ENCODE assay signal across 9 cellular contexts in the genomic region with DNA sequence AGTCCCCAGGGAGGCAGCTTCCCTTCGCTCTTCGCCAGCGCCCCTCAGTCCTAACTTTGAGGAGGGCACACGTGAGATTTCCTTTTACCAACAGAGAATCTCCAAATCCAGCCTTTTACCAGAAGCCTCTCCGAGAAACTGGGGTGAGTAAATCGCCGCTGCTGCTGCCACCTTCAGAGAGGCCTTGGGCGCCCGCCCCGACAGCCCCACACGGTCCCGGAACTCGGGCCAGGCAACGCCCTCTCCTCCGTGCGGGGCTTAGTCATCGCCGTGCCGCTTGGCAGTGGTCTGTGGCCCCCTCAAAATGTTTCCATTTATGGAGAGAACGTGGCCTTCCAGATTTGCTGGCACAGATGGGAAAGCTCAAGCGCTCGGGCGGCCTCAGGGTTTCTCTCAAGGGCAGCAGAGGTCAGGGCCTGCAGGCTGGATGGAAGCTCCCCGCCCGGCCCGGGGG. TPM values are rescaled to one million over a fixed set of nuclear protein-coding genes. Genes with fewer than 3 reads are reported as not detected.
DNase-seq lines count a peak whose midpoint lies in the region; ATAC-seq and TF ChIP-seq lines count a peak whose summit lies in the region.
"Had no signal": no experiment of that assay in that cellular context is flagged by ENCODE, and none has a peak within 500 bp of the region (broad histone marks: within the 10 kb centered on the region; RNA-seq: fewer than 3 reads in every experiment).

No MANE protein-coding gene starts in this region.

- no peak overlapping the region for H3K4me3 Mint-ChIP-seq in mesothelial cell of epicardium
- no peak overlapping the region for H3K4me3 Mint-ChIP-seq in stimulated activated memory B cell treated with anti-CD40 and anti-IgM and Interleukin-4, amounts not matched to agents 10 μg/mL and 1 μg/mL and 100 μg/mL, for 72 hours

- peak overlapping the region; percentile 92 to 98 for H3K27ac ChIP-seq in thoracic aorta

- H3K4me1 Mint-ChIP-seq in mesothelial cell of epicardium, result peaks cover 12% of the 10 kb centered on the region
- peaks cover 6% of the 10 kb centered on the region for H3K4me1 Mint-ChIP-seq in stimulated activated memory B cell treated with anti-CD40 and anti-IgM and Interleukin-4, amounts not matched to agents 10 μg/mL and 1 μg/mL and 100 μg/mL, for 72 hours

- TF ChIP-seq CTCF in NB4 (IDR thresholded peaks at IDR 0.05; ENCODE audit: low read depth, low read length) (no peak), mesothelial cell of epicardium (IDR thresholded peaks at IDR 0.05; ENCODE audit: unreplicated experiment) (no peak), thoracic aorta (IDR thresholded peaks at IDR 0.05) (no peak)

- H3K4me1 ChIP-seq in thoracic aorta (ENCODE audit: control insufficient read depth in 1 of 2, low read depth in 2 of 2), result peaks cover 39 to 72% of the 10 kb centered on the region in 2 donors

- H3K36me3 Mint-ChIP-seq in mesothelial cell of epicardium, result no peaks in the 10 kb centered on the region
- H3K36me3 Mint-ChIP-seq in stimulated activated memory B cell treated with anti-CD40 and anti-IgM and Interleukin-4, amounts not matched to agents 10 μg/mL and 1 μg/mL and 100 μg/mL, for 72 hours, result no peaks in the 10 kb centered on the region

- no peaks in the 10 kb centered on the region for H3K27me3 ChIP-seq in thoracic aorta (replicated peaks; ENCODE audit: insufficient read depth)

- no peaks in the 10 kb centered on the region for H3K9me3 ChIP-seq in thoracic aorta

- H3K27me3 Mint-ChIP-seq in mesothelial cell of epicardium (ENCODE audit: low read depth), result peaks cover 2% of the 10 kb centered on the region
- peaks cover 37% of the 10 kb centered on the region for H3K27me3 Mint-ChIP-seq in stimulated activated memory B cell treated with anti-CD40 and anti-IgM and Interleukin-4, amounts not matched to agents 10 μg/mL and 1 μg/mL and 100 μg/mL, for 72 hours

- no peak for TF ChIP-seq POLR2A in NB4 (IDR thresholded peaks at IDR 0.05; ENCODE audit: extremely low read depth, insufficient read length)

- ATAC-seq in thoracic aorta (ENCODE audit: insufficient number of reproducible peaks, low FRiP score, low read depth) (peak; percentile 84), HG02623 (IDR thresholded peaks at IDR 0.05; ENCODE audit: unreplicated experiment) (no peak), GM18873 (IDR thresholded peaks at IDR 0.05; ENCODE audit: low FRiP score, unreplicated experiment) (no peak)
- no peak for ATAC-seq in stimulated activated memory B cell treated with anti-CD40 and anti-IgM and Interleukin-4, amounts not matched to agents 10 μg/mL and 1 μg/mL and 100 μg/mL, for 72 hours
- ATAC-seq: GM12878 had no signal

- peak; percentile 52 for DNase-seq in NB4 (ENCODE audit: low read depth)
- peak; percentile 50 for DNase-seq in ecto neural progenitor cell (ENCODE audit: low spot score)
- DNase-seq in mesothelial cell of epicardium (ENCODE audit: low spot score in 2 of 2, unreplicated experiment in 2 of 2), result peak in 1 of 2 experiments; percentile 20
- DNase-seq in thoracic aorta (ENCODE audit: low spot score), result peak; percentile 70
- no peak for DNase-seq in NK-92 treated with Interleukin-12 subunit alpha and Interleukin-12 subunit beta, amount 100 ng/mL, for 24 hours (lab: John Stamatoyannopoulos, UW)

- H3K4me3 ChIP-seq in NB4 (ENCODE audit: low read depth, low read length) (no peak overlapping the region), thoracic aorta (peak overlapping the region; percentile 54)
- H3K4me3 ChIP-seq: GM12878 had no signal

- H3K9me3 Mint-ChIP-seq in mesothelial cell of epicardium, result peaks cover 13% of the 10 kb centered on the region
- H3K9me3 Mint-ChIP-seq in stimulated activated memory B cell treated with anti-CD40 and anti-IgM and Interleukin-4, amounts not matched to agents 10 μg/mL and 1 μg/mL and 100 μg/mL, for 72 hours, result peaks cover 11% of the 10 kb centered on the region

- no peaks in the 10 kb centered on the region for H3K36me3 ChIP-seq in thoracic aorta

- peak overlapping the region; percentile 71 for H3K27ac Mint-ChIP-seq in mesothelial cell of epicardium
- no peak overlapping the region for H3K27ac Mint-ChIP-seq in stimulated activated memory B cell treated with anti-CD40 and anti-IgM and Interleukin-4, amounts not matched to agents 10 μg/mL and 1 μg/mL and 100 μg/mL, for 72 hours

RNA-seq across cellular contexts. Expression of a gene that starts 41.4 kb away (rescaled TPM):
- total RNA-seq in mesothelial cell of epicardium (846 to 986 TPM (median 933 TPM) in 3 replicates), thoracic aorta (1,000 to 10,000 TPM; 1,835 to 1,885 TPM)
